ENCODE assay signal across 1 cellular context in the genomic region with DNA sequence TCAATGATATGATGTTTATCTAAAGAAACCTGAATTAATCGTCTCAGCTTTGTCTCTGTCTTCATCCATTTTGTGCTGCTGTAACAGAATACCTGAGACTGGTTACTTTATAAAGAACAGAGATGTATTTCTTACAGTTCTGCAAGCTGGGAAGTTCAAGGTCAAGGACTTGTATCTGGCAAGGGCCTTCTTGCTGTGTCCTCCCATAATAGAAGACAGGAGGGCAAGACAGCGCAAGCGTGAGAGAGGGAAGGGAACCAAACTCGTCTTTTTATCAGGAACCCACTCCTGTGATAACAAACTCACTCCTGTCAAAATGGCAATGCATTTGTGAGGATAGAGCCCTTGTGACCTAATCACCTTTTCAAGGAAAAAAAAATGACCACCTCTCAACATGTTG.
TF ChIP-seq lines count a peak whose summit lies in the region.

No MANE protein-coding gene starts in this region.

TF ChIP-seq in IMR-90, 13 proteins besides CTCF, POLR2A, EP300 and RAD21:
- no peak for TF ChIP-seq CHD1 (IDR thresholded peaks at IDR 0.05; ENCODE audit: low read depth, low read length)
- no peak for TF ChIP-seq NFE2L2 (IDR thresholded peaks at IDR 0.05; ENCODE audit: low read depth, low read length)
- TF ChIP-seq FOS (IDR thresholded peaks at IDR 0.05; ENCODE audit: low read depth, low read length): no peak
- TF ChIP-seq, protein P1, sequence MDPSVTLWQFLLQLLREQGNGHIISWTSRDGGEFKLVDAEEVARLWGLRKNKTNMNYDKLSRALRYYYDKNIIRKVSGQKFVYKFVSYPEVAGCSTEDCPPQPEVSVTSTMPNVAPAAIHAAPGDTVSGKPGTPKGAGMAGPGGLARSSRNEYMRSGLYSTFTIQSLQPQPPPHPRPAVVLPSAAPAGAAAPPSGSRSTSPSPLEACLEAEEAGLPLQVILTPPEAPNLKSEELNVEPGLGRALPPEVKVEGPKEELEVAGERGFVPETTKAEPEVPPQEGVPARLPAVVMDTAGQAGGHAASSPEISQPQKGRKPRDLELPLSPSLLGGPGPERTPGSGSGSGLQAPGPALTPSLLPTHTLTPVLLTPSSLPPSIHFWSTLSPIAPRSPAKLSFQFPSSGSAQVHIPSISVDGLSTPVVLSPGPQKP (IDR thresholded peaks at IDR 0.05; ENCODE audit: borderline replicate concordance, low read depth, low read length): no peak
- no peak for TF ChIP-seq RFX5 (IDR thresholded peaks at IDR 0.05; ENCODE audit: low read depth, low read length)
- no peak for TF ChIP-seq MAZ (IDR thresholded peaks at IDR 0.05; ENCODE audit: borderline replicate concordance, low read depth, low read length)
